ENCODE assay signal across 1 cellular context in genomic region chr6:57097596-57097995, GRCh38.
TF ChIP-seq lines count a peak whose summit lies in the region.

No MANE protein-coding gene starts in this region.

TF ChIP-seq in SK-N-SH, 30 proteins besides CTCF, POLR2A, EP300 and RAD21 (continued from another document):
- TF ChIP-seq IRF3 (IDR thresholded peaks at IDR 0.05; ENCODE audit: low read depth, low read length) (no peak), RCOR1 (IDR thresholded peaks at IDR 0.05; ENCODE audit: low read length) (no peak), NFIC (IDR thresholded peaks at IDR 0.05; ENCODE audit: borderline replicate concordance) (no peak), RFX5 (IDR thresholded peaks at IDR 0.05; ENCODE audit: low read length) (no peak), USF2 (IDR thresholded peaks at IDR 0.05; ENCODE audit: borderline replicate concordance, low read depth, low read length) (no peak), ELF1 (IDR thresholded peaks at IDR 0.05) (no peak), FOSL2 (IDR thresholded peaks at IDR 0.05; ENCODE audit: borderline replicate concordance, low read depth) (no peak), REST (IDR thresholded peaks at IDR 0.05; ENCODE audit: low read depth, low read length) (no peak), NRF1 (IDR thresholded peaks at IDR 0.05; ENCODE audit: low read depth, low read length) (no peak), SMC3 (IDR thresholded peaks at IDR 0.05; ENCODE audit: low read depth, low read length) (no peak), MAX (IDR thresholded peaks at IDR 0.05; ENCODE audit: low read depth) (no peak), MEF2A (IDR thresholded peaks at IDR 0.05; ENCODE audit: borderline replicate concordance, low read depth) (no peak), USF1 (IDR thresholded peaks at IDR 0.05; ENCODE audit: borderline replicate concordance, low read depth) (no peak), RXRA (IDR thresholded peaks at IDR 0.05; ENCODE audit: borderline replicate concordance, low read depth) (no peak)
- TF ChIP-seq, protein P1, sequence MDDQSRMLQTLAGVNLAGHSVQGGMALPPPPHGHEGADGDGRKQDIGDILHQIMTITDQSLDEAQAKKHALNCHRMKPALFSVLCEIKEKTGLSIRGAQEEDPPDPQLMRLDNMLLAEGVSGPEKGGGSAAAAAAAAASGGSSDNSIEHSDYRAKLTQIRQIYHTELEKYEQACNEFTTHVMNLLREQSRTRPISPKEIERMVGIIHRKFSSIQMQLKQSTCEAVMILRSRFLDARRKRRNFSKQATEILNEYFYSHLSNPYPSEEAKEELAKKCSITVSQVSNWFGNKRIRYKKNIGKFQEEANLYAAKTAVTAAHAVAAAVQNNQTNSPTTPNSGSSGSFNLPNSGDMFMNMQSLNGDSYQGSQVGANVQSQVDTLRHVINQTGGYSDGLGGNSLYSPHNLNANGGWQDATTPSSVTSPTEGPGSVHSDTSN (IDR thresholded peaks at IDR 0.05): no peak
